4 cellular contexts compared by ENCODE assay signal in genomic region chr12:109602132-109602531, GRCh38.
A peak's percentile ranks its signal among the peaks of the same experiment; 100 is the strongest.
TF ChIP-seq lines count a peak whose summit lies in the region.

No MANE protein-coding gene starts in this region.

TF ChIP-seq in HEK293, 187 proteins besides CTCF, POLR2A, EP300 and RAD21:
- peak; percentile 78 for TF ChIP-seq ZNF121 (tag by site-specific recombination; IDR thresholded peaks at IDR 0.05)

TF ChIP-seq in WTC11, 78 proteins besides CTCF, POLR2A, EP300 and RAD21:
- TF ChIP-seq ZNF121 (CRISPR knock-in tag; IDR thresholded peaks at IDR 0.05): 0 out of 2 replicates have a peak, but pooled peaks have one; percentile 15

TF ChIP-seq in K562, 482 proteins besides CTCF, POLR2A, EP300 and RAD21:
- TF ChIP-seq ZNF121 (CRISPR knock-in tag; conservative IDR thresholded peaks at IDR 0.05): peak; percentile 67

TF ChIP-seq in HepG2, 621 proteins besides CTCF, POLR2A, EP300 and RAD21:
- TF ChIP-seq ZNF121 (CRISPR knock-in tag; IDR thresholded peaks at IDR 0.05): peak; percentile 87
